ENCODE assay signal across 8 cellular contexts in the genomic region with DNA sequence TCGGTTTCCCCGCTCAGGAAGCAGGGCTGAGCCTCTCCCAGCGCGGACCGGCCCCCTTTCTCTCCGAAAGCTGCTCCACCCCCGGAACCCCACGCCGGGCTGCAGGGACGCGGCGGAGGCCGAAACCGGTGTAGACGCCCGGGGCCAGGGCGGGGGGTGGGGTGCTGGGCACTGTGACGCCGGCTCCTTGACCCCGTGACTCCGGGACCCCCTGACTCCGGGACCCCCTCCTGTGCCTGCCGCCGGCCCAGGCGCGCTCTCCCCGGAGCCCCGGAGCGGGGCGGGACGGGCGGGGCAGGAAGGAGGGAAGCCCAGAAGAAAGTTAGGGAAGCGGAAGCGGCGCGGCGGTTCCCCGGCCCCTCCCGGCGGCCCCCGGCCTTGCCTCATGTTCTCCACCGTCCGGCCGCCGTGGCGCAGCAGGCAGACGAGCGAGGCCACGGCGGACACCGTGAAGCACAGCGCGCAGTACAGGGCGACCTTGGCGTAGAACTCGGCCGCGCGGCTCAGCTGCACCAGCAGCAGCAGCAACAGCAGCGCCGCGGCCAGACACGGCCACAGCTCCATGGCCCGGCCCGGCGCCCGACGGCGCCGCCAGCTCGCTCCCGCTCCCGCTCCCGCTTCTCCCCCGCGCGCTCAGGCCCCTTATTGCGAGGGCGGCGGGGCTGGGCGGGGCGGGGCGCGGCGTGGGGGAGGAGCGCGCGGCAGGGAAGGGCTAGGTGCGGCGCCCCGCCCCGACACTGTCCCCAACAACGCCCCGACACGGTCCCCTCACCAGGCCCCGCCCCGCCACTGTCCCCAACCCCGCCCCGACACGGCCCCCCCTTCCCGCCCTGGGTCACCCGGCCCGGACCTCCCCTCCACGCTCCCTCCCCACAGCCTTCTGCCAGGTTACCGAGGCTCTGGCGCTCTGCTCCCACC. TPM values are rescaled to one million over a fixed set of nuclear protein-coding genes. Genes with fewer than 3 reads are reported as not detected.
A peak's percentile ranks its signal among the peaks of the same experiment; 100 is the strongest.
DNase-seq lines count a peak whose midpoint lies in the region; ATAC-seq and TF ChIP-seq lines count a peak whose summit lies in the region.

A gene (minus strand): TSS at position 664 of the 918 bp plus-strand sequence. CDS start 100 bp downstream, at position 564.

- in situ Hi-C loops in GM18951 (cut with MboI; ENCODE audit: low sequenced_read_pairs, unreplicated experiment): no loop called here

- ATAC-seq in RWPE2 (ENCODE audit: low read depth): peak; percentile 54

- no peaks in the 10 kb centered on the region for H3K9me3 ChIP-seq in A673 (ENCODE audit: low read depth, low read length, poor library complexity, severe bottlenecking)
- no peaks in the 10 kb centered on the region for H3K9me3 ChIP-seq in HUES48 (ENCODE audit: control insufficient read depth, insufficient read depth, low read length)
- H3K9me3 ChIP-seq in RWPE2 (ENCODE audit: severe bottlenecking): no peaks in the 10 kb centered on the region
- no peaks in the 10 kb centered on the region for H3K9me3 ChIP-seq in vagina

- no peaks in the 10 kb centered on the region for H3K36me3 ChIP-seq in A673 (ENCODE audit: insufficient read depth, low read length, poor library complexity, severe bottlenecking)
- no peaks in the 10 kb centered on the region for H3K36me3 ChIP-seq in HUES48 (ENCODE audit: control insufficient read depth, insufficient read depth, low read length)
- no peaks in the 10 kb centered on the region for H3K36me3 ChIP-seq in RWPE2 (ENCODE audit: low read depth)
- no peaks in the 10 kb centered on the region for H3K36me3 ChIP-seq in vagina

- intact Hi-C loops in A673 (cut with micrococcal nuclease; ENCODE audit: unreplicated experiment) (no loop called here), posterior vena cava (cut with DNase I) (loop anchor here in 1 of 2 donors (1.0 kb wide), 1 partner anchor 36 kb away; no protein-coding TSS in a partner anchor), vagina (cut with DNase I) (no loop called here)

- TF ChIP-seq POLR2A in GM18951 (IDR thresholded peaks at IDR 0.05; ENCODE audit: extremely low read depth, insufficient read depth, insufficient read length) (peak; percentile 65), vagina (IDR thresholded peaks at IDR 0.05) (peak in 1 of 2 donors; percentile 33)

- H3K27ac ChIP-seq in A673 (ENCODE audit: low read depth, low read length, poor library complexity, severe bottlenecking) (peak within 1 kb of the TSS; percentile 87), HUES48 (ENCODE audit: low read depth, low read length) (no peak within 1 kb of the TSS), RWPE2 (ENCODE audit: poor library complexity, severe bottlenecking) (peak within 1 kb of the TSS; percentile 36), vagina (peak within 1 kb of the TSS; percentile 71)

- H3K4me1 ChIP-seq in A673 (ENCODE audit: insufficient read depth, low read length, poor library complexity, severe bottlenecking): peaks cover 6% of the 10 kb centered on the region
- peaks cover 16% of the 10 kb centered on the region; the same call in 1 of the 2 replicates for H3K4me1 ChIP-seq in HUES48 (ENCODE audit: control insufficient read depth, insufficient read depth, low read length)
- peaks cover 3% of the 10 kb centered on the region for H3K4me1 ChIP-seq in RWPE2 (ENCODE audit: insufficient read depth, poor library complexity, severe bottlenecking)
- H3K4me1 ChIP-seq in vagina: peaks cover 30% of the 10 kb centered on the region

- POLR2A ChIA-PET in A673 (lab: Charles Lee; ENCODE audit: low non-redundant PET): no interaction called here

- H3K27me3 ChIP-seq in A673 (replicated peaks; ENCODE audit: insufficient read depth, low read depth, low read length, poor library complexity) (no peaks in the 10 kb centered on the region), HUES48 (ENCODE audit: control insufficient read depth, insufficient read depth, low read length) (no peaks in the 10 kb centered on the region; the same call in 1 of the 2 replicates), RWPE2 (ENCODE audit: insufficient read depth, poor library complexity, severe bottlenecking) (no peaks in the 10 kb centered on the region), vagina (no peaks in the 10 kb centered on the region)

- H3K9ac ChIP-seq in HUES48 (ENCODE audit: low read depth, low read length): peak within 1 kb of the TSS; percentile 51; the same call in 1 of the 2 replicates

- CTCF ChIA-PET in A673 (lab: Charles Lee): no interaction called here

- TF ChIP-seq CTCF in A673 (conservative IDR thresholded peaks at IDR 0.05; ENCODE audit: low read depth, low read length) (no peak), RWPE2 (IDR thresholded peaks at IDR 0.05; ENCODE audit: poor library complexity, severe bottlenecking) (no peak), vagina (IDR thresholded peaks at IDR 0.05) (no peak)

- no TSS peak for BruUV-seq in A673 (replicated peaks; lab: Mats Ljungman, UMichigan)

- H3K4me3 ChIP-seq in A673 (ENCODE audit: low read depth, low read length, poor library complexity, severe bottlenecking) (peak within 1 kb of the TSS; percentile 77), HUES48 (ENCODE audit: low read depth, low read length) (peak within 1 kb of the TSS; percentile 77), RWPE2 (ENCODE audit: severe bottlenecking) (peak within 1 kb of the TSS; percentile 69), vagina (peak within 1 kb of the TSS; percentile 84 to 90)

- peak; percentile 82 for DNase-seq in A673 (ENCODE audit: low spot score)
- no peak for DNase-seq in RWPE2 (ENCODE audit: low spot score)
- DNase-seq in activated gamma-delta T cell treated with anti-CD3 and anti-CD28 coated beads, Interleukin-2, amount 50 U/mL, for 16 hours (ENCODE audit: low read depth): peak; percentile 35
- DNase-seq in glomerular endothelial cell (ENCODE audit: extremely low read depth, low read depth, low spot score): no peak
- DNase-seq in posterior vena cava (ENCODE audit: low spot score): peak; percentile 93
- DNase-seq in vagina (ENCODE audit: extremely low spot score in 2 of 2): no peak

RNA-seq across cellular contexts. Expression of the gene that starts here (rescaled TPM):
- total RNA-seq in A673 (2021): 56.0 and 57.7 TPM in 2 replicates
- 43.2 and 50.2 TPM in 2 replicates for total RNA-seq in glomerular endothelial cell
- 10 to 100 TPM; 27.1 to 28.8 TPM for total RNA-seq in posterior vena cava
- 87.2 TPM for total RNA-seq in vagina

Comparison
In these comparisons a context has a peak if more than half of its experiments do, and no peak if none do; other contexts are left out.
1. DNase-seq: peak in A673 (single experiment), activated gamma-delta T cell treated with anti-CD3 and anti-CD28 coated beads, Interleukin-2, amount 50 U/mL, for 16 hours (single experiment) and posterior vena cava (single experiment); none in RWPE2 (single experiment), glomerular endothelial cell (single experiment) and vagina (0 of 2).
2. Peak in every context shown above with its lines, with median percentiles within 50 percentile points of each other: H3K4me3 ChIP-seq.